ENCODE assay signal across 21 cellular contexts in genomic region chr21:42586406-42586805, GRCh38.
DNase-seq lines count a peak whose midpoint lies in the region; ATAC-seq, FAIRE-seq and TF ChIP-seq lines count a peak whose summit lies in the region.
"Had no signal": no experiment of that assay in that cellular context is flagged by ENCODE, and none has a peak within 500 bp of the region (broad histone marks: within the 10 kb centered on the region; RNA-seq: fewer than 3 reads in every experiment).

No MANE protein-coding gene starts in this region.

- H3K18ac ChIP-seq in H1 (ENCODE audit: extremely low read depth, low read length), result no peak overlapping the region

- H3K79me2 ChIP-seq in H1 (ENCODE audit: control insufficient read depth in 1 of 2, insufficient read depth in 2 of 2, low read length in 2 of 2), result no peaks in the 10 kb centered on the region
- no peaks in the 10 kb centered on the region for H3K79me2 ChIP-seq in OCI-LY7 (ENCODE audit: insufficient read depth, low read depth, low read length)

- BruUV-seq in OCI-LY7 (replicated peaks; lab: Mats Ljungman, UMichigan), result no TSS peak

- no peaks in the 10 kb centered on the region; a peak in 1 of 7 replicates for H3K4me1 ChIP-seq in H1 (replicated peaks in 1 of 4; ENCODE audit: control insufficient read depth in 3 of 4, insufficient read depth in 4 of 4, low read length in 3 of 4)
- H3K4me1 ChIP-seq in upper lobe of left lung, result no peaks in the 10 kb centered on the region
- peaks cover 12% of the 10 kb centered on the region for H3K4me1 ChIP-seq in OCI-LY7 (ENCODE audit: insufficient read depth, low read length, poor library complexity, severe bottlenecking)
- H3K4me1 ChIP-seq: BE2C, Caco-2, HAP-1 had no signal

- POLR2A ChIA-PET in H1 (lab: Charles Lee; ENCODE audit: partially characterized antibody) (interaction anchor here (0.7 kb wide), 1 partner anchor 220 kb away, joined by 3 read pairs; no protein-coding TSS in a partner anchor), OCI-LY7 (lab: Charles Lee) (no interaction called here)

- H3K4me2 ChIP-seq in H1 (ENCODE audit: insufficient read depth in 1 of 2, low read depth in 2 of 2, low read length in 2 of 2) (no peak overlapping the region), OCI-LY7 (ENCODE audit: low read length) (no peak overlapping the region)

- FAIRE-seq in H1 (lab: Jason Lieb, UNC), result no peak
- FAIRE-seq: A204.1, D721Med, GM12892 had no signal

- peak; percentile 10 for DNase-seq in activated effector memory CD4-positive, alpha-beta T cell treated with anti-CD3 and anti-CD28 coated beads, Interleukin-2, amount 50 U/mL, for 16 hours
- no peak for DNase-seq in activated effector memory CD4-positive, alpha-beta T cell treated with Interleukin-2 at 50 U/mL for 16 hours
- no peak for DNase-seq in H1 (ENCODE audit: low read depth in 1 of 2, low spot score in 2 of 2)
- peak; percentile 77 for DNase-seq in mesenteric fat pad (ENCODE audit: low spot score)
- peak; percentile 12 to 57 for DNase-seq in upper lobe of left lung
- no peak for DNase-seq in GM13976 (ENCODE audit: low spot score)
- no peak for DNase-seq in OCI-LY7 (ENCODE audit: low spot score)
- DNase-seq: ACHN; BE2C; C1 segment of cervical spinal cord; CD4-positive, CD25-positive, alpha-beta regulatory T cell; CD8-positive, alpha-beta memory T cell; GDM1; GOT3 had no signal

- no peak overlapping the region for H3K9ac ChIP-seq in H1 (replicated peaks in 1 of 4; ENCODE audit: extremely low read depth in 1 of 4, low read depth in 3 of 4, low read length in 3 of 4)

- H4K5ac ChIP-seq in H1 (ENCODE audit: insufficient read length, low read depth, low read length), result no peak overlapping the region

- H3K27ac ChIP-seq in H1 (ENCODE audit: low read depth, low read length) (no peak overlapping the region), upper lobe of left lung (no peak overlapping the region), OCI-LY7 (ENCODE audit: low read depth, low read length, poor library complexity, severe bottlenecking) (no peak overlapping the region)
- H3K27ac ChIP-seq: HL-60 had no signal

- H2BK120ac ChIP-seq in H1 (replicated peaks; ENCODE audit: low read depth, low read length), result no peak overlapping the region

- H3K4me3 ChIP-seq in H1 (ENCODE audit: extremely low read depth in 1 of 4, insufficient read depth in 2 of 4, low read depth in 3 of 4, low read length in 4 of 4), result no peak overlapping the region
- H3K4me3 ChIP-seq in upper lobe of left lung, result no peak overlapping the region
- no peak overlapping the region for H3K4me3 ChIP-seq in OCI-LY7 (ENCODE audit: low read depth, low read length, poor library complexity, severe bottlenecking)
- H3K4me3 ChIP-seq: HAP-1 had no signal

- H2AFZ ChIP-seq in H1 (ENCODE audit: low read length), result no peak overlapping the region
- no peak overlapping the region for H2AFZ ChIP-seq in OCI-LY7 (ENCODE audit: low read length)

- ATAC-seq in upper lobe of left lung (ENCODE audit: low FRiP score in 2 of 2) (no peak), HG02885 (IDR thresholded peaks at IDR 0.05; ENCODE audit: poor library complexity, unreplicated experiment) (no peak)

- H3K79me1 ChIP-seq in H1 (ENCODE audit: low read depth, low read length), result peaks cover under 1% of the 10 kb centered on the region

- H3K4ac ChIP-seq in H1 (replicated peaks; ENCODE audit: insufficient read length, low read depth, low read length), result no peak overlapping the region

- in situ Hi-C loops in GM13976 (cut with MboI; ENCODE audit: low sequenced_read_pairs, unreplicated experiment), result no loop called here

- peaks cover 0 to under 1% of the 10 kb centered on the region in 2 experiments for H4K20me1 ChIP-seq in H1 (replicated peaks in 1 of 2; ENCODE audit: control insufficient read depth in 1 of 2, insufficient read depth in 2 of 2, low read length in 2 of 2)
- no peaks in the 10 kb centered on the region for H4K20me1 ChIP-seq in OCI-LY7 (ENCODE audit: insufficient read depth, low read length)

- TF ChIP-seq EP300 in H1 (IDR thresholded peaks at IDR 0.05; ENCODE audit: borderline replicate concordance in 1 of 2, low read depth in 2 of 2, low read length in 2 of 2) (no peak), upper lobe of left lung (IDR thresholded peaks at IDR 0.05) (no peak)

- H2BK15ac ChIP-seq in H1 (ENCODE audit: low read length), result no peak overlapping the region

- H3K14ac ChIP-seq in H1 (ENCODE audit: insufficient read length), result no peak overlapping the region

- no peak overlapping the region for H4K91ac ChIP-seq in H1 (replicated peaks; ENCODE audit: insufficient read length, low read length)

- CTCF ChIA-PET in H1 (lab: Charles Lee; ENCODE audit: partially characterized antibody) (no interaction called here), OCI-LY7 (lab: Charles Lee; ENCODE audit: unreplicated experiment) (no interaction called here)

- no peak overlapping the region for H2BK5ac ChIP-seq in H1 (ENCODE audit: low read depth, low read length)

- no peaks in the 10 kb centered on the region for H3K27me3 ChIP-seq in H1 (replicated peaks in 1 of 4; ENCODE audit: control insufficient read depth in 3 of 4, extremely low read depth in 1 of 4, insufficient read depth in 3 of 4, low read length in 3 of 4)
- H3K27me3 ChIP-seq in upper lobe of left lung, result no peaks in the 10 kb centered on the region
- H3K27me3 ChIP-seq: BE2C had no signal

- H3K9me3 ChIP-seq in H1 (ENCODE audit: insufficient read depth in 2 of 2, low read depth in 1 of 2, low read length in 1 of 2) (peaks cover 0 to 3% of the 10 kb centered on the region in 2 experiments; a peak in 1 of 4 replicates), upper lobe of left lung (no peaks in the 10 kb centered on the region), OCI-LY7 (ENCODE audit: low read length) (no peaks in the 10 kb centered on the region)
- H3K9me3 ChIP-seq: BE2C, Caco-2, HAP-1 had no signal

- no peak overlapping the region for H2AK5ac ChIP-seq in H1 (ENCODE audit: low read depth, low read length)

- TF ChIP-seq CTCF in H1 (IDR thresholded peaks at IDR 0.05; ENCODE audit: control extremely low read depth in 1 of 3, insufficient read depth in 1 of 3, low read depth in 1 of 3, low read length in 3 of 3), result no peak
- no peak for TF ChIP-seq CTCF in upper lobe of left lung (IDR thresholded peaks at IDR 0.05)
- TF ChIP-seq CTCF in GM13976 (IDR thresholded peaks at IDR 0.05; ENCODE audit: borderline replicate concordance, control extremely low read depth, extremely low read depth, insufficient read depth, missing control alignments), result no peak
- no peak for TF ChIP-seq CTCF in OCI-LY7 (conservative IDR thresholded peaks at IDR 0.05; ENCODE audit: low read length)

- no peak overlapping the region for H3K56ac ChIP-seq in H1 (replicated peaks; ENCODE audit: insufficient read length, low read depth, low read length)

- WGBS in H1 (ENCODE audit: extremely low coverage in 1 of 2, insufficient coverage in 1 of 2, insufficient read length in 1 of 2, insufficient replicate concordance in 2 of 2, low coverage in 1 of 2, low lambda C conversion rate in 2 of 2, missing lambda C conversion rate in 1 of 2), 2 experiments, result 87% methylated on average over 16 of the region's 19 CpGs; no CpG with 5 or more reads in 1 of the 2 experiments
- 89 to 91% methylated on average over 6 to 10 of the region's 19 CpGs for WGBS in upper lobe of left lung, 2 donors

- H3K9me2 ChIP-seq in OCI-LY7 (ENCODE audit: insufficient read depth, low read length), result no peaks in the 10 kb centered on the region

- H3K23ac ChIP-seq in H1 (ENCODE audit: insufficient read length), result no peak overlapping the region

- TF ChIP-seq POLR2A in H1 (IDR thresholded peaks at IDR 0.05; ENCODE audit: control extremely low read depth in 1 of 2, low read depth in 2 of 2, low read length in 2 of 2) (no peak), upper lobe of left lung (IDR thresholded peaks at IDR 0.05) (no peak)

- intact Hi-C loops in OCI-LY7 (cut with micrococcal nuclease; ENCODE audit: unreplicated experiment), result no loop called here

- no peak for TF ChIP-seq RAD21 in H1 (IDR thresholded peaks at IDR 0.05 in 1 of 2, conservative IDR thresholded peaks at IDR 0.05 in 1 of 2; ENCODE audit: low read depth in 2 of 2, low read length in 2 of 2)

- no peaks in the 10 kb centered on the region for H3K36me3 ChIP-seq in H1 (ENCODE audit: control insufficient read depth in 2 of 4, insufficient read depth in 4 of 4, low read length in 3 of 4)
- no peaks in the 10 kb centered on the region for H3K36me3 ChIP-seq in upper lobe of left lung
- H3K36me3 ChIP-seq in OCI-LY7 (ENCODE audit: insufficient read depth, low read length), result no peaks in the 10 kb centered on the region
- H3K36me3 ChIP-seq: BE2C, HAP-1 had no signal

- no peaks in the 10 kb centered on the region for H3K23me2 ChIP-seq in H1 (ENCODE audit: low read depth, low read length)

- no peak overlapping the region for H2BK12ac ChIP-seq in H1 (ENCODE audit: low read depth, low read length)

- no peak overlapping the region for H2BK20ac ChIP-seq in H1 (ENCODE audit: low read length)

- H4K8ac ChIP-seq in H1 (ENCODE audit: extremely low read depth, insufficient read depth, low read length), result no peak overlapping the region

TF ChIP-seq in H1, 55 proteins besides CTCF, POLR2A, EP300 and RAD21 (continues in another document):
- peak; percentile 59; the same call in 1 of the 2 replicates for TF ChIP-seq EGR1 (IDR thresholded peaks at IDR 0.05; ENCODE audit: borderline replicate concordance, low read depth, low read length)
- TF ChIP-seq RFX5 (IDR thresholded peaks at IDR 0.05; ENCODE audit: borderline replicate concordance, low read depth, low read length), result no peak
- TF ChIP-seq BCL11A (IDR thresholded peaks at IDR 0.05; ENCODE audit: low read depth in 2 of 2, low read length in 2 of 2), result no peak
- no peak for TF ChIP-seq USF2 (IDR thresholded peaks at IDR 0.05; ENCODE audit: low read length)
- no peak for TF ChIP-seq CBX5 (IDR thresholded peaks at IDR 0.05; ENCODE audit: low read depth, low read length)
- no peak for TF ChIP-seq POLR2AphosphoS5 (IDR thresholded peaks at IDR 0.05; ENCODE audit: low read depth, low read length)
- TF ChIP-seq FOSL1 (IDR thresholded peaks at IDR 0.05; ENCODE audit: insufficient read depth, low read depth, low read length), result peak; percentile 63; the same call in 1 of the 2 replicates
- TF ChIP-seq SP2 (IDR thresholded peaks at IDR 0.05; ENCODE audit: low read length), result no peak

Comparison
In these comparisons a context has a peak if more than half of its experiments do, and no peak if none do; other contexts are left out.
1. DNase-seq: peak in activated effector memory CD4-positive, alpha-beta T cell treated with anti-CD3 and anti-CD28 coated beads, Interleukin-2, amount 50 U/mL, for 16 hours (single experiment), mesenteric fat pad (single experiment) and upper lobe of left lung (2 of 2); none in activated effector memory CD4-positive, alpha-beta T cell treated with Interleukin-2 at 50 U/mL for 16 hours (single experiment), H1 (0 of 2), GM13976 (single experiment) and OCI-LY7 (single experiment).